17 cellular contexts compared by ENCODE assay signal in genomic region chr4:7390366-7390765, GRCh38. TPM values are rescaled to one million over a fixed set of nuclear protein-coding genes. Genes with fewer than 3 reads are reported as not detected.
DNase-seq lines count a peak whose midpoint lies in the region; ATAC-seq and TF ChIP-seq lines count a peak whose summit lies in the region.
"Had no signal": no experiment of that assay in that cellular context is flagged by ENCODE, and none has a peak within 500 bp of the region (broad histone marks: within the 10 kb centered on the region; RNA-seq: fewer than 3 reads in every experiment).

No MANE protein-coding gene starts in this region.

- H3K27me3 Mint-ChIP-seq in type B pancreatic cell = no peaks in the 10 kb centered on the region

- no peaks in the 10 kb centered on the region for H4K20me1 ChIP-seq in GM23248 (ENCODE audit: insufficient read depth)

- no peak overlapping the region for H3K9ac ChIP-seq in GM23248

- no peak overlapping the region for H3K27ac Mint-ChIP-seq in type B pancreatic cell

- H3K4me1 Mint-ChIP-seq in type B pancreatic cell (ENCODE audit: unreplicated experiment) = peaks cover 28% of the 10 kb centered on the region

- H3K27ac ChIP-seq in heart right ventricle (no peak overlapping the region), GM23248 (no peak overlapping the region)
- H3K27ac ChIP-seq: 22Rv1 had no signal

- peaks cover 0 to 15% (median 7%) of the 10 kb centered on the region in 7 donors for H3K27me3 ChIP-seq in heart right ventricle
- H3K27me3 ChIP-seq in GM23248 (replicated peaks; ENCODE audit: insufficient read depth) = peaks cover 4% of the 10 kb centered on the region
- H3K27me3 ChIP-seq: MG63 had no signal

- no peak overlapping the region for H3K4me3 Mint-ChIP-seq in type B pancreatic cell

- no peak overlapping the region for H3K4me2 ChIP-seq in GM23248 (ENCODE audit: unreplicated experiment)

- no peaks in the 10 kb centered on the region for H3K36me3 Mint-ChIP-seq in type B pancreatic cell

- H3K4me3 ChIP-seq in heart right ventricle (no peak overlapping the region), GM23248 (no peak overlapping the region)
- H3K4me3 ChIP-seq: MG63 had no signal

- H3K9me2 ChIP-seq in GM23248 (ENCODE audit: insufficient read depth) = no peaks in the 10 kb centered on the region

- DNase-seq in NCI-H82 (lab: John Stamatoyannopoulos, UW) = peak; percentile 30
- DNase-seq in NCI-H82 treated with DMSO at 0.1 percent for 48 hours (lab: John Stamatoyannopoulos, UW; ENCODE audit: unreplicated experiment) = no peak
- peak; percentile 49 for DNase-seq in cardiac septum (ENCODE audit: low spot score)
- no peak for DNase-seq in heart right ventricle
- DNase-seq in islet precursor cell = peak; percentile 24
- peak; percentile 40 for DNase-seq in type B pancreatic cell (ENCODE audit: extremely low spot score, unreplicated experiment)
- DNase-seq in GM23248 = no peak
- DNase-seq in RKO (ENCODE audit: low spot score) = no peak
- DNase-seq: DMS153, EL, MG63, NCI-H1105, NCI-H187 had no signal

- ATAC-seq in heart right ventricle = no peak
- ATAC-seq: Panc1 had no signal

- no peaks in the 10 kb centered on the region for H3F3A ChIP-seq in GM23248 (ENCODE audit: insufficient read depth)

- no peaks in the 10 kb centered on the region for H3K79me2 ChIP-seq in GM23248 (ENCODE audit: insufficient read depth)

- no peaks in the 10 kb centered on the region for H3K9me3 Mint-ChIP-seq in type B pancreatic cell

- H3K36me3 ChIP-seq in heart right ventricle (no peaks in the 10 kb centered on the region), GM23248 (ENCODE audit: low read depth) (no peaks in the 10 kb centered on the region)
- H3K36me3 ChIP-seq: MG63 had no signal

- no peaks in the 10 kb centered on the region for H3K9me3 ChIP-seq in heart right ventricle
- no peaks in the 10 kb centered on the region for H3K9me3 ChIP-seq in GM23248 (ENCODE audit: low read depth)
- H3K9me3 ChIP-seq: MG63 had no signal

- no peak for TF ChIP-seq CTCF in heart right ventricle (IDR thresholded peaks at IDR 0.05)
- no peak for TF ChIP-seq CTCF in type B pancreatic cell (conservative IDR thresholded peaks at IDR 0.05)

- H3K4me1 ChIP-seq in heart right ventricle = peaks cover 0 to 6% (median 0%) of the 10 kb centered on the region in 9 donors
- H3K4me1 ChIP-seq in GM23248 (ENCODE audit: insufficient read depth) = no peaks in the 10 kb centered on the region

- 87 to 91% methylated on average over 13 of the region's 13 CpGs for WGBS in heart right ventricle, 2 donors
- WGBS in GM23248 (ENCODE audit: low coverage in 1 of 2, low lambda C conversion rate in 2 of 2, missing lambda C conversion rate in 2 of 2), 2 experiments = 74 to 75% methylated on average over 13 of the region's 13 CpGs

- in situ Hi-C loops in GM23248 (cut with MboI) = no loop called here

- H2AFZ ChIP-seq in GM23248 = no peak overlapping the region

- intact Hi-C loops in cardiac septum (cut with DNase I) = no loop called here
- intact Hi-C loops in heart right ventricle (cut with DNase I) = no loop called here

RNA-seq across cellular contexts. Expression of gene PSAPL1, which starts 44.4 kb away (rescaled TPM):
- not detected for total RNA-seq in cardiac septum
- under 1 TPM in 1 of 10 donors, not detected in 9; 0.05 TPM for total RNA-seq in heart right ventricle
- polyA plus RNA-seq in heart right ventricle = not detected
- total RNA-seq in type B pancreatic cell (ENCODE audit: low replicate concordance) = 1.2 and 1.3 TPM in 2 replicates
- total RNA-seq in GM23248 (2014; rRNA removed; shearing (Covaris generic)) = not detected in 2 replicates
- polyA plus RNA-seq in GM23248 (2016; fragmentation: Nextera tagmentation; extraction: Ambion mirVana) = not detected in 2 replicates
- total RNA-seq: H4 had no signal
- polyA plus RNA-seq: BJ had no signal

Comparison
In these comparisons a context has a peak if more than half of its experiments do, and no peak if none do; other contexts are left out.
1. DNase-seq: peak in NCI-H82 (single experiment), cardiac septum (single experiment), islet precursor cell (single experiment) and type B pancreatic cell (single experiment); none in NCI-H82 treated with DMSO at 0.1 percent for 48 hours (single experiment), heart right ventricle (0 of 2), GM23248 (single experiment) and RKO (single experiment).